1 cellular context compared by ENCODE assay signal in the genomic region with DNA sequence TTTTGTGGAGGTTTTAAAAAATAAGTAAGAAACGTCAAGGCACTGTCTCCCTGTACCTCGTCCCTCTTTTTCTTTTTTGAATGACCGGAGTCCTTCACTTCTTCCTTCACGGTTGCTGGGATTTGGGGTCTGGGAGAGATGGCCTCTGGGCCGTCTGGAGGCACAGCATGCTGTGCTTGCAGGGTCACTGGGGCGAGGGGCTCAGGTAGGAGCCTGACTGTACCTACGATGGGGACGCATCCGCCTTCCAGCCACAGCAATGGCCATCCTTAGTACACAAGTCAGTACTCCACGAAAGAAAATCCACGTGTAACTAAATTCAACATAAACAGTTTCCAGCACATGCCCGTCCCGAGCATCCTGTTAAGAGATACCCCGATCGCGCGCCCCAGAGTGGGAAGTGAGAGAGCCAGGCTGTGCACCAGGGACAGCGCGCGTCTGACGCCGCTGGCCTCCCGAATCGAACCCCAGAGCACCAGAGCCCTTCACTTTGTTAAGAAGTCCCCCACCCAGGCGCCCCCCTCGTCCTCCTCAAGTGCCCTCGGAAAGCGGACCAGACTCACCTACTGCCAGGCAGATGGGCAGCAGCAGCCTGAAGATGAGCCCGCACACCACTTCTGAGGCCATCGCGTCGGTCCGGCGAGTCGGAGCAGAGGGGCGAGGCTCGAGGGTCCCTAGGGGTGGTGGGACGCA.
TF ChIP-seq lines count a peak whose summit lies in the region.

No MANE protein-coding gene starts in this region.

TF ChIP-seq in SK-N-SH, 30 proteins besides CTCF, POLR2A, EP300 and RAD21 (continued from another document):
- TF ChIP-seq GABPA (IDR thresholded peaks at IDR 0.05; ENCODE audit: low read depth), result no peak
